31 cellular contexts compared by ENCODE assay signal in genomic region chr7:92306153-92306552, GRCh38.
DNase-seq lines count a peak whose midpoint lies in the region; ATAC-seq, FAIRE-seq and TF ChIP-seq lines count a peak whose summit lies in the region.
"Had no signal": no experiment of that assay in that cellular context is flagged by ENCODE, and none has a peak within 500 bp of the region (broad histone marks: within the 10 kb centered on the region; RNA-seq: fewer than 3 reads in every experiment).

No MANE protein-coding gene starts in this region.

- CTCF ChIA-PET in PC-3 (lab: Charles Lee) = no interaction called here
- CTCF ChIA-PET in CD8-positive, alpha-beta T cell (lab: Charles Lee) = no interaction called here

- no peak for FAIRE-seq in bronchial epithelial cell (lab: Jason Lieb, UNC)

- no peak overlapping the region for H3K4me3 ChIP-seq in PC-3 (ENCODE audit: low read length)
- no peak overlapping the region for H3K4me3 ChIP-seq in bronchial epithelial cell (ENCODE audit: low read depth, low read length)
- H3K4me3 ChIP-seq in osteoblast (ENCODE audit: insufficient read depth, low read length) = no peak overlapping the region
- H3K4me3 ChIP-seq in CD8-positive, alpha-beta T cell (ENCODE audit: low read depth, low read length) = no peak overlapping the region
- H3K4me3 ChIP-seq: cardiac muscle cell, colonic mucosa, tibial nerve had no signal

- H3K9me3 Mint-ChIP-seq in HFFc6 = no peaks in the 10 kb centered on the region
- no peaks in the 10 kb centered on the region for H3K9me3 Mint-ChIP-seq in CD8-positive, alpha-beta T cell
- H3K9me3 Mint-ChIP-seq: activated CD4-positive, alpha-beta memory T cell treated with anti-CD3 and anti-CD28 coated beads for 36 hours; IgD-negative memory B cell; naive thymus-derived CD8-positive, alpha-beta T cell; stimulated activated effector memory CD8-positive, alpha-beta T cell treated with anti-CD3 and anti-CD28 coated beads, Interleukin-12 subunit alpha, Interleukin-12 subunit beta, amount 100 ng/mL, for 72 hours had no signal

- no peaks in the 10 kb centered on the region for H3K27me3 ChIP-seq in PC-3 (ENCODE audit: low read length)
- H3K27me3 ChIP-seq in bronchial epithelial cell (ENCODE audit: control insufficient read depth, insufficient read depth, low read length) = no peaks in the 10 kb centered on the region
- H3K27me3 ChIP-seq in osteoblast (ENCODE audit: insufficient read depth, low read length) = no peaks in the 10 kb centered on the region
- H3K27me3 ChIP-seq in CD8-positive, alpha-beta T cell (ENCODE audit: insufficient read depth, low read length) = no peaks in the 10 kb centered on the region
- H3K27me3 ChIP-seq: cardiac muscle cell, colonic mucosa, tibial nerve had no signal

- H3K27me3 Mint-ChIP-seq in HFFc6 (ENCODE audit: insufficient read depth) = no peaks in the 10 kb centered on the region
- H3K27me3 Mint-ChIP-seq in CD8-positive, alpha-beta T cell (ENCODE audit: low read depth) = no peaks in the 10 kb centered on the region
- H3K27me3 Mint-ChIP-seq: activated CD4-positive, alpha-beta memory T cell treated with anti-CD3 and anti-CD28 coated beads for 36 hours; IgD-negative memory B cell; naive thymus-derived CD8-positive, alpha-beta T cell had no signal

- no peak overlapping the region for H3K27ac Mint-ChIP-seq in HFFc6
- H3K27ac Mint-ChIP-seq in CD8-positive, alpha-beta T cell = no peak overlapping the region
- H3K27ac Mint-ChIP-seq: activated CD4-positive, alpha-beta memory T cell treated with anti-CD3 and anti-CD28 coated beads for 36 hours; IgD-negative memory B cell; stimulated activated effector memory CD8-positive, alpha-beta T cell treated with anti-CD3 and anti-CD28 coated beads, Interleukin-12 subunit alpha, Interleukin-12 subunit beta, amount 100 ng/mL, for 72 hours had no signal

- H3K27ac ChIP-seq in PC-3 (ENCODE audit: low read length) (no peak overlapping the region), osteoblast (ENCODE audit: low read depth, low read length) (no peak overlapping the region)
- H3K27ac ChIP-seq in CD8-positive, alpha-beta T cell (ENCODE audit: low read depth, low read length) = no peak overlapping the region
- H3K27ac ChIP-seq: cardiac muscle cell, colonic mucosa, tibial nerve had no signal

- no peaks in the 10 kb centered on the region for H3F3A ChIP-seq in PC-3 (ENCODE audit: low read length, unreplicated experiment)

- no peaks in the 10 kb centered on the region for H4K20me1 ChIP-seq in PC-3 (ENCODE audit: low read length)
- peaks cover 4% of the 10 kb centered on the region for H4K20me1 ChIP-seq in osteoblast (ENCODE audit: insufficient read depth, low read length)

- H3K79me2 ChIP-seq in PC-3 (ENCODE audit: low read length) (no peaks in the 10 kb centered on the region), osteoblast (ENCODE audit: insufficient read depth, low read length) (peaks cover 5% of the 10 kb centered on the region)

- H2AFZ ChIP-seq in PC-3 (ENCODE audit: low read length) (no peak overlapping the region), osteoblast (ENCODE audit: low read length) (no peak overlapping the region)

- no peak overlapping the region for H3K4me2 ChIP-seq in PC-3 (ENCODE audit: low read length)
- no peak overlapping the region for H3K4me2 ChIP-seq in osteoblast (ENCODE audit: insufficient read depth, low read length)

- peaks cover 22% of the 10 kb centered on the region for H3K4me1 Mint-ChIP-seq in HFFc6 (ENCODE audit: low read depth)
- no peaks in the 10 kb centered on the region for H3K4me1 Mint-ChIP-seq in CD8-positive, alpha-beta T cell (ENCODE audit: low read depth)
- H3K4me1 Mint-ChIP-seq: IgD-negative memory B cell; stimulated activated effector memory CD8-positive, alpha-beta T cell treated with anti-CD3 and anti-CD28 coated beads, Interleukin-12 subunit alpha, Interleukin-12 subunit beta, amount 100 ng/mL, for 72 hours had no signal

- BruUV-seq in PC-3 (replicated peaks; lab: Mats Ljungman, UMichigan) = no TSS peak

- H3K4me1 ChIP-seq in PC-3 (ENCODE audit: insufficient read depth, low read length) = peaks cover 7% of the 10 kb centered on the region
- H3K4me1 ChIP-seq in osteoblast (ENCODE audit: insufficient read depth, low read length) = no peaks in the 10 kb centered on the region
- no peaks in the 10 kb centered on the region for H3K4me1 ChIP-seq in CD8-positive, alpha-beta T cell (ENCODE audit: insufficient read depth, low read length)
- H3K4me1 ChIP-seq: colonic mucosa, tibial nerve had no signal

- no peak overlapping the region for H3K4me3 Mint-ChIP-seq in HFFc6
- no peak overlapping the region for H3K4me3 Mint-ChIP-seq in CD8-positive, alpha-beta T cell
- H3K4me3 Mint-ChIP-seq: activated CD4-positive, alpha-beta memory T cell treated with anti-CD3 and anti-CD28 coated beads for 36 hours; IgD-negative memory B cell; naive thymus-derived CD8-positive, alpha-beta T cell; stimulated activated effector memory CD8-positive, alpha-beta T cell treated with anti-CD3 and anti-CD28 coated beads, Interleukin-12 subunit alpha, Interleukin-12 subunit beta, amount 100 ng/mL, for 72 hours had no signal

- DNase-seq in HFFc6 (peak; percentile 6), PC-3 (peak; percentile 37), bronchial epithelial cell (ENCODE audit: low read depth) (peak; percentile 42), osteoblast (ENCODE audit: insufficient read length, low spot score, missing footprints) (peak; percentile 14), NCI-H2227 treated with DMSO at 0.1 percent for 48 hours (lab: John Stamatoyannopoulos, UW) (no peak), posterior vena cava (ENCODE audit: low spot score) (no peak)
- no peak for DNase-seq in CD8-positive, alpha-beta T cell
- DNase-seq: activated CD4-positive, alpha-beta memory T cell treated with anti-CD3 and anti-CD28 coated beads for 36 hours; activated CD4-positive, alpha-beta T cell treated with anti-CD3 and anti-CD28 coated beads for 1 hour; activated naive CD4-positive, alpha-beta T cell treated with Interleukin-2 at 50 U/mL for 16 hours; amniotic stem cell; colonic mucosa; DMS153; effector memory CD4-positive, alpha-beta T cell; erythroblast; GDM1; HCEC 1CT; head of caudate nucleus; naive thymus-derived CD8-positive, alpha-beta T cell; NCI-H1092 treated with DMSO at 0.1 percent for 48 hours; NCI-H1694 treated with DMSO at 0.1 percent for 48 hours; NCI-H510A treated with DMSO at 0.1 percent for 48 hours; OCI-M1; Right ventricle myocardium superior; T-helper 2 cell had no signal

- H3K36me3 ChIP-seq in PC-3 (ENCODE audit: low read depth, low read length) (no peaks in the 10 kb centered on the region), bronchial epithelial cell (ENCODE audit: control insufficient read depth, insufficient read depth, low read length) (no peaks in the 10 kb centered on the region), osteoblast (ENCODE audit: insufficient read depth, low read length) (peaks cover 12% of the 10 kb centered on the region)
- no peaks in the 10 kb centered on the region for H3K36me3 ChIP-seq in CD8-positive, alpha-beta T cell (ENCODE audit: insufficient read depth, low read length)
- H3K36me3 ChIP-seq: colonic mucosa had no signal

- POLR2A ChIA-PET in PC-3 (lab: Charles Lee; ENCODE audit: unreplicated experiment) = no interaction called here
- POLR2A ChIA-PET in CD8-positive, alpha-beta T cell (lab: Charles Lee) = no interaction called here

- intact Hi-C loops in PC-3 (cut with micrococcal nuclease) (no loop called here), posterior vena cava (cut with DNase I) (no loop called here)
- intact Hi-C loops in CD8-positive, alpha-beta T cell (cut with DNase I, micrococcal nuclease) = no loop called here

- no peaks in the 10 kb centered on the region for H3K9me2 ChIP-seq in PC-3 (replicated peaks; ENCODE audit: low read length)

- H3K9me3 ChIP-seq in PC-3 (ENCODE audit: low read length) (no peaks in the 10 kb centered on the region), osteoblast (ENCODE audit: low read depth, low read length) (no peaks in the 10 kb centered on the region)
- no peaks in the 10 kb centered on the region for H3K9me3 ChIP-seq in CD8-positive, alpha-beta T cell (ENCODE audit: low read length)
- H3K9me3 ChIP-seq: colonic mucosa, tibial nerve had no signal

- ATAC-seq in PC-3 = 0 out of 2 replicates have a peak, but pooled peaks have one; percentile 28
- no peak for ATAC-seq in HG02623 (IDR thresholded peaks at IDR 0.05; ENCODE audit: unreplicated experiment)
- ATAC-seq in CD8-positive, alpha-beta T cell = no peak
- ATAC-seq: naive thymus-derived CD8-positive, alpha-beta T cell; SK-N-SH treated with all-trans-retinoic acid at 6 μM for 48 hours; stimulated activated effector memory CD8-positive, alpha-beta T cell treated with anti-CD3 and anti-CD28 coated beads, Interleukin-12 subunit alpha, Interleukin-12 subunit beta, amount 100 ng/mL, for 72 hours had no signal

- TF ChIP-seq CTCF in HFFc6 (IDR thresholded peaks at IDR 0.05) (no peak), PC-3 (conservative IDR thresholded peaks at IDR 0.05; ENCODE audit: low read depth, low read length) (no peak), bronchial epithelial cell (IDR thresholded peaks at IDR 0.05; ENCODE audit: insufficient read depth, low read length, severe bottlenecking) (no peak), osteoblast (IDR thresholded peaks at IDR 0.05; ENCODE audit: extremely low read depth, low read depth, low read length) (no peak)
- TF ChIP-seq CTCF in CD8-positive, alpha-beta T cell (IDR thresholded peaks at IDR 0.05) = no peak

- no peak overlapping the region for H3K9ac ChIP-seq in PC-3 (ENCODE audit: low read length)

- H3K36me3 Mint-ChIP-seq in HFFc6 (ENCODE audit: low read depth) = peaks cover 4% of the 10 kb centered on the region; the same call in 1 of the 2 replicates
- H3K36me3 Mint-ChIP-seq in CD8-positive, alpha-beta T cell = peaks cover 37% of the 10 kb centered on the region

Comparison
In these comparisons a context has a peak if more than half of its experiments do, and no peak if none do; other contexts are left out.
1. DNase-seq: peak in HFFc6 (single experiment), PC-3 (single experiment), bronchial epithelial cell (single experiment) and osteoblast (single experiment); none in NCI-H2227 treated with DMSO at 0.1 percent for 48 hours (single experiment), posterior vena cava (single experiment) and CD8-positive, alpha-beta T cell (0 of 7).